In the genomic region with DNA sequence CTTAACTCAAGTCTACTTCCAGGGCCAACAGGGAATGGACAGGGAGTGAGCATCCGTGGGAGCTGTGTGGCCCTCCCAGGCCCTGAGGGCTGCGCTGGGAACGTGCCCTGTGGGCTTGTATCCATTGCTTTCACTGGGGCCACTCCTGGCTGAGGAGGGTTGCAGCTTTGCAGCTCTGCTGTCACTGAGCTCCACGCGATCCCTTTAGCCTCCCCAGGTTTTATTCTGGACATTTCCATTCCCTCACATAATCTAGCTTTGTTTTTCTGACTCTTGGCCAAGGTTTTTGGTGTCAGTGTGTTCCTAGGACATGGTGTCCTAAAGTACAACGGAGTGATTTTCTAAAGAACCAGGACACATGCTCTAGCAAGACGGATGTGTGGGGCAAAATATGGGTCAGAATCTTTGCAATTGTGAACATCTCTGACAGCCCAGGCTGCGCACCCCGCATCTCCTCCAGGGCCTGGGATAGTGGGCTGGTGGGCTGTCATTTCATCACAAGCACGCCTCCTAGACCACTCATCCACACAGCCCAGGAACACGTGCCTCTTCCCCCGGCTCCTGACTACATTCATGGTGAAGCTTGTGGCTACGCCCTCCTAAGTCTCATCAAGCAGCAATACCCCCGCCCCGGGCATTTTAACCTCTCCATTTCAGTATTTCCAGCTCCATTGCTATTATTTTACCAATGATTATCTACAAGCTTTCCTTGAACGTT, we compare ENCODE assay signal across 1 cellular context.
TF ChIP-seq lines count a peak whose summit lies in the region.

No MANE protein-coding gene starts in this region.

TF ChIP-seq in K562, 482 proteins besides CTCF, POLR2A, EP300 and RAD21:
- TF ChIP-seq SMARCA5 (IDR thresholded peaks at IDR 0.05) (no peak), NFATC3 (IDR thresholded peaks at IDR 0.05) (no peak), EHMT2 (IDR thresholded peaks at IDR 0.05) (no peak), ZNF561 (CRISPR knock-in tag; conservative IDR thresholded peaks at IDR 0.05) (no peak), ZNF232 (CRISPR knock-in tag; IDR thresholded peaks at IDR 0.05) (no peak), ZC3H4 (CRISPR knock-in tag; IDR thresholded peaks at IDR 0.05; ENCODE audit: borderline replicate concordance) (no peak), ZNF146 (CRISPR knock-in tag; IDR thresholded peaks at IDR 0.05; ENCODE audit: unreplicated experiment) (no peak), ADNP (tag; IDR thresholded peaks at IDR 0.05) (no peak), PTTG1 (tag; IDR thresholded peaks at IDR 0.05; ENCODE audit: low read depth) (no peak), MYBL2 (IDR thresholded peaks at IDR 0.05; ENCODE audit: low read depth) (no peak), MYBL2 (CRISPR knock-in tag; IDR thresholded peaks at IDR 0.05; ENCODE audit: borderline replicate concordance) (no peak), ZNF165 (CRISPR knock-in tag; IDR thresholded peaks at IDR 0.05; ENCODE audit: borderline replicate concordance) (no peak)
- TF ChIP-seq, protein P1, sequence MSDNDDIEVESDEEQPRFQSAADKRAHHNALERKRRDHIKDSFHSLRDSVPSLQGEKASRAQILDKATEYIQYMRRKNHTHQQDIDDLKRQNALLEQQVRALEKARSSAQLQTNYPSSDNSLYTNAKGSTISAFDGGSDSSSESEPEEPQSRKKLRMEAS (CRISPR knock-in tag; IDR thresholded peaks at IDR 0.05), result no peak
